Comparison of ENCODE assay signal across 14 cellular contexts in genomic region chr12:124140889-124141550, GRCh38.
"Had no signal": no experiment of that assay in that cellular context is flagged by ENCODE, and none has a peak within 500 bp of the region (broad histone marks: within the 10 kb centered on the region; RNA-seq: fewer than 3 reads in every experiment).

No MANE protein-coding gene starts in this region.

- H3K4me3 Mint-ChIP-seq: activated CD4-positive, alpha-beta memory T cell treated with anti-CD3 and anti-CD28 coated beads for 36 hours; activated T-cell treated with anti-CD3 and anti-CD28 coated beads, Interleukin-2, amount 50 U/mL, for 72 hours; natural killer cell; stimulated activated memory B cell treated with anti-CD40 and anti-IgM and Interleukin-4, amounts not matched to agents 10 μg/mL and 1 μg/mL and 100 μg/mL, for 72 hours had no signal

- DNase-seq: activated CD4-positive, alpha-beta memory T cell treated with anti-CD3 and anti-CD28 coated beads for 36 hours; activated CD4-positive, alpha-beta T cell treated with anti-CD3 and anti-CD28 coated beads for 1 hour; activated T-cell treated with anti-CD3 and anti-CD28 coated beads, Interleukin-2, amount 50 U/mL, for 72 hours; aorta; heart right ventricle; left colon; mammary epithelial cell; natural killer cell; psoas muscle; spleen; stimulated activated CD4-positive, alpha-beta T cell treated with anti-CD3 and anti-CD28 coated beads, Interleukin-1b, Interleukin-23, amount 100 ng/mL, for 48 hours; upper lobe of left lung had no signal

- ATAC-seq: activated T-cell treated with anti-CD3 and anti-CD28 coated beads, Interleukin-2, amount 50 U/mL, for 72 hours; heart right ventricle; left colon; natural killer cell; psoas muscle; sciatic nerve; stimulated activated memory B cell treated with anti-CD40 and anti-IgM and Interleukin-4, amounts not matched to agents 10 μg/mL and 1 μg/mL and 100 μg/mL, for 72 hours had no signal

- H3K9me3 ChIP-seq: psoas muscle had no signal

- H3K4me1 Mint-ChIP-seq: natural killer cell; stimulated activated memory B cell treated with anti-CD40 and anti-IgM and Interleukin-4, amounts not matched to agents 10 μg/mL and 1 μg/mL and 100 μg/mL, for 72 hours had no signal

- H3K27me3 ChIP-seq: upper lobe of left lung had no signal

- H3K4me1 ChIP-seq: heart right ventricle, psoas muscle, spleen, upper lobe of left lung had no signal

- H3K36me3 Mint-ChIP-seq: activated CD4-positive, alpha-beta memory T cell treated with anti-CD3 and anti-CD28 coated beads for 36 hours; natural killer cell had no signal

- H3K4me3 ChIP-seq: heart right ventricle, psoas muscle, spleen, upper lobe of left lung had no signal

- H3K27ac Mint-ChIP-seq: activated CD4-positive, alpha-beta memory T cell treated with anti-CD3 and anti-CD28 coated beads for 36 hours; activated T-cell treated with anti-CD3 and anti-CD28 coated beads, Interleukin-2, amount 50 U/mL, for 72 hours; natural killer cell; stimulated activated memory B cell treated with anti-CD40 and anti-IgM and Interleukin-4, amounts not matched to agents 10 μg/mL and 1 μg/mL and 100 μg/mL, for 72 hours had no signal

- H3K36me3 ChIP-seq: heart right ventricle, spleen, upper lobe of left lung had no signal

- H3K27ac ChIP-seq: heart right ventricle, psoas muscle, spleen, upper lobe of left lung had no signal
